9 cellular contexts compared by ENCODE assay signal in the genomic region with DNA sequence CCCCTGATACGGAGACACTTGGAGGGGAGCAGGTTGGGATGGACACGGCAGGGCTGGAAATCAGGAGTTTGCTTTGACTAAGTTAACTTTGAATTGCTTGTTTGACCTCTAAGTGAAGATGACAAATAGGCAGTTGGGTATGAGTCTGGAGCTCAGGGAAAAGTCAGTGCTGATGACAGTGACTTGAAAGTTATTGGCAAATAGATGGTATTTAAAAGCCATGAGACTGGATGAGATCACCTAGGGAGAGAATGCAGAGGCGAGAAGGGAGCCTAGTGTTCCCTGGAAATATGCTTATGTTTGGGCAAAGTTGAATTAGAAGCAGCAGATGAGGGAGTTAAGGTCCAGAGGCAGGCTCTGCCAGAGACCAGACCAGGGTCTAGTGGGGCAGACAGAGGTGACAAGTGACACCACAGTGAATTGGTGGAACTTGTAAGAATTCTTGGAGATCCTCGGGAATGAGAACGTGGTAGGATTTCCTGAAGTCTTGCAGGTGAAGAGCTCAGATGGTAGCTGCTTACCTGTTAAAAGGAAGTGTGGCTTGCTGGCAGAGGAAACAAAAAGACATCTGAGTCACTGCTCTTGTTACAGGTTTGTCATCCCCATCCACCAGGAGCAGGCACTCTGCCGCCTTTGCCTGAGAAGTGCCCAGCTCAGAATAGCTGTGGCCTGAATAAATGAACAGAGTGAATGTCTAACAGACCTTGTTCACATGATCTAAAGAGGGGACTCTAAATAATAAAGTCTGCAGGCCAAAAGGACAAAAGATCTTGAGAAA. TPM values are rescaled to one million over a fixed set of nuclear protein-coding genes. Genes with fewer than 3 reads are reported as not detected.
DNase-seq lines count a peak whose midpoint lies in the region; ATAC-seq and TF ChIP-seq lines count a peak whose summit lies in the region.
"Had no signal": no experiment of that assay in that cellular context is flagged by ENCODE, and none has a peak within 500 bp of the region (broad histone marks: within the 10 kb centered on the region; RNA-seq: fewer than 3 reads in every experiment).

No MANE protein-coding gene starts in this region.

- no peaks in the 10 kb centered on the region for H3K27me3 ChIP-seq in mammary epithelial cell (ENCODE audit: insufficient read depth, low read length)
- no peaks in the 10 kb centered on the region for H3K27me3 ChIP-seq in vagina

- ATAC-seq in GM19455 (IDR thresholded peaks at IDR 0.05; ENCODE audit: unreplicated experiment) = no peak

- BruUV-seq in mammary epithelial cell (replicated peaks; lab: Mats Ljungman, UMichigan) = no TSS peak

- CTCF ChIA-PET in mammary epithelial cell (lab: Charles Lee; ENCODE audit: low non-redundant PET) = no interaction called here

- in situ Hi-C loops in mammary epithelial cell (cut with MboI; ENCODE audit: low sequenced_read_pairs in 2 of 2) = loop anchor here (10.0 to 25.0 kb wide), 4 partner anchors 85 to 345 kb away; no protein-coding TSS in a partner anchor

- peaks cover 3% of the 10 kb centered on the region for H3K4me1 Mint-ChIP-seq in activated naive CD8-positive, alpha-beta T cell treated with anti-CD3 and anti-CD28 coated beads for 36 hours

- H3K27me3 Mint-ChIP-seq in activated naive CD8-positive, alpha-beta T cell treated with anti-CD3 and anti-CD28 coated beads for 36 hours = no peaks in the 10 kb centered on the region

- H3K4me3 ChIP-seq in mammary epithelial cell (replicated peaks in 1 of 3; ENCODE audit: insufficient read depth in 1 of 3, low read depth in 2 of 3, low read length in 3 of 3) (no peak overlapping the region), vagina (no peak overlapping the region)

- H3K27ac Mint-ChIP-seq in activated naive CD8-positive, alpha-beta T cell treated with anti-CD3 and anti-CD28 coated beads for 36 hours = no peak overlapping the region

- DNase-seq in NCI-H510A treated with DMSO at 0.1 percent for 48 hours (lab: John Stamatoyannopoulos, UW) (peak; percentile 13), NCI-H510A (lab: John Stamatoyannopoulos, UW) (no peak), mammary epithelial cell (peak; percentile 68), kidney glomerular epithelial cell (lab: John Stamatoyannopoulos, UW) (peak; percentile 15), vagina (ENCODE audit: extremely low spot score in 2 of 2) (peak in 1 of 2 donors; percentile 70), NCI-H446 (lab: John Stamatoyannopoulos, UW) (no peak)
- no peak for DNase-seq in activated naive CD8-positive, alpha-beta T cell treated with anti-CD3 and anti-CD28 coated beads for 36 hours
- DNase-seq: T-helper 1 cell had no signal

- H3K79me2 ChIP-seq in mammary epithelial cell (ENCODE audit: insufficient read depth, low read length) = no peaks in the 10 kb centered on the region

- H2AFZ ChIP-seq in mammary epithelial cell (ENCODE audit: low read depth, low read length) = no peak overlapping the region

- H3K9me3 ChIP-seq in mammary epithelial cell (replicated peaks; ENCODE audit: insufficient read depth, low read length) = no peaks in the 10 kb centered on the region
- H3K9me3 ChIP-seq in vagina = no peaks in the 10 kb centered on the region

- H3K4me1 ChIP-seq in mammary epithelial cell (ENCODE audit: insufficient read depth, low read length) (peaks cover 36% of the 10 kb centered on the region), vagina (peaks cover 8% of the 10 kb centered on the region)

- no peak for TF ChIP-seq POLR2A in vagina (IDR thresholded peaks at IDR 0.05)

- H4K20me1 ChIP-seq in mammary epithelial cell (ENCODE audit: insufficient read depth, low read length) = no peaks in the 10 kb centered on the region

- H3K4me3 Mint-ChIP-seq in activated naive CD8-positive, alpha-beta T cell treated with anti-CD3 and anti-CD28 coated beads for 36 hours = no peak overlapping the region

- dilution Hi-C loops in mammary epithelial cell (cut with HindIII; ENCODE audit: low sequenced_read_pairs) = no loop called here

- H3K4me2 ChIP-seq in mammary epithelial cell (ENCODE audit: insufficient read depth, low read depth, low read length) = peak overlapping the region; percentile 43

- TF ChIP-seq CTCF in mammary epithelial cell (conservative IDR thresholded peaks at IDR 0.05 in 1 of 2, IDR thresholded peaks at IDR 0.05 in 1 of 2; ENCODE audit: extremely low read depth in 1 of 2, insufficient read depth in 1 of 2, low read depth in 1 of 2, low read length in 2 of 2) (no peak), vagina (IDR thresholded peaks at IDR 0.05) (no peak)

- 70% methylated on average over 6 of the region's 6 CpGs for WGBS in mammary epithelial cell (ENCODE audit: low coverage, missing lambda C conversion rate)

- H3K36me3 ChIP-seq in mammary epithelial cell (ENCODE audit: insufficient read depth, low read length) (no peaks in the 10 kb centered on the region), vagina (no peaks in the 10 kb centered on the region)

- no peaks in the 10 kb centered on the region for H3K9me3 Mint-ChIP-seq in activated naive CD8-positive, alpha-beta T cell treated with anti-CD3 and anti-CD28 coated beads for 36 hours

- H3K27ac ChIP-seq in mammary epithelial cell (ENCODE audit: insufficient read depth, low read depth, low read length) (no peak overlapping the region), vagina (peak overlapping the region; percentile 13)

- intact Hi-C loops in mammary epithelial cell (cut with micrococcal nuclease) = loop anchor here (5.0 kb wide), 3 partner anchors 78 to 363 kb away; no protein-coding TSS in a partner anchor
- intact Hi-C loops in vagina (cut with DNase I) = loop anchor here (10.0 kb wide), 2 partner anchors 95 to 175 kb away; no protein-coding TSS in a partner anchor

- H3K9ac ChIP-seq in mammary epithelial cell (ENCODE audit: insufficient read depth, low read length) = no peak overlapping the region

- no peaks in the 10 kb centered on the region for H3K36me3 Mint-ChIP-seq in activated naive CD8-positive, alpha-beta T cell treated with anti-CD3 and anti-CD28 coated beads for 36 hours

RNA-seq across cellular contexts. Expression of gene ZSCAN20, which starts 12.5 kb away (rescaled TPM):
- 1 to 10 TPM; 5.3 to 8.0 TPM for total RNA-seq in mammary epithelial cell
- 1.3 TPM for polyA plus RNA-seq in mammary epithelial cell
- polyA minus RNA-seq in mammary epithelial cell = 6.2 TPM
- total RNA-seq in vagina = 4.4 TPM
- 1 to 10 TPM; 3.0 TPM for total RNA-seq in activated naive CD8-positive, alpha-beta T cell treated with anti-CD3 and anti-CD28 coated beads for 36 hours

RNA-seq across cellular contexts. Expression of gene PHC2, which starts 29.1 kb away (rescaled TPM):
- total RNA-seq in mammary epithelial cell (100 to 1,000 TPM; 136 to 140 TPM), vagina (97.2 TPM)
- polyA plus RNA-seq in mammary epithelial cell = 106 TPM
- polyA minus RNA-seq in mammary epithelial cell = 144 TPM
- 10 to 100 TPM; 26.9 to 28.7 TPM for total RNA-seq in activated naive CD8-positive, alpha-beta T cell treated with anti-CD3 and anti-CD28 coated beads for 36 hours

Comparison
In these comparisons a context has a peak if more than half of its experiments do, and no peak if none do; other contexts are left out.
1. DNase-seq: peak in NCI-H510A treated with DMSO at 0.1 percent for 48 hours (single experiment), mammary epithelial cell (single experiment) and kidney glomerular epithelial cell (single experiment); none in NCI-H510A (single experiment), activated naive CD8-positive, alpha-beta T cell treated with anti-CD3 and anti-CD28 coated beads for 36 hours (single experiment) and NCI-H446 (0 of 2).